ENCODE assay signal across 27 cellular contexts in genomic region chr6:42947950-42948349, GRCh38. TPM values are rescaled to one million over a fixed set of nuclear protein-coding genes. Genes with fewer than 3 reads are reported as not detected.
"Had no signal": no experiment of that assay in that cellular context is flagged by ENCODE, and none has a peak within 500 bp of the region (broad histone marks: within the 10 kb centered on the region; RNA-seq: fewer than 3 reads in every experiment).

No MANE protein-coding gene starts in this region.

- H3K4me3 Mint-ChIP-seq: brain; dendritic cell treated with granulocyte-macrophage colony-stimulating factor and Interleukin-4, amounts not matched to agents 40 ng/mL and 50 ng/mL, for 4 days; nephron had no signal

- ATAC-seq: gastrocnemius medialis, upper lobe of right lung had no signal

- H3K4me1 ChIP-seq: gastrocnemius medialis, upper lobe of right lung had no signal

- H3K27me3 Mint-ChIP-seq: brain; dendritic cell treated with granulocyte-macrophage colony-stimulating factor and Interleukin-4, amounts not matched to agents 40 ng/mL and 50 ng/mL, for 4 days had no signal

- H3K9me3 ChIP-seq: gastrocnemius medialis, sigmoid colon, upper lobe of right lung had no signal

- FAIRE-seq: endometrium, TTC549 had no signal

- H3K27ac ChIP-seq: gastrocnemius medialis, upper lobe of right lung, WERI-Rb-1 had no signal

- H3K4me3 ChIP-seq: gastrocnemius medialis, sigmoid colon, smooth muscle cell, upper lobe of right lung had no signal

- H3K9me3 Mint-ChIP-seq: dendritic cell treated with granulocyte-macrophage colony-stimulating factor and Interleukin-4, amounts not matched to agents 40 ng/mL and 50 ng/mL, for 4 days; nephron had no signal

- H3K27ac Mint-ChIP-seq: dendritic cell treated with granulocyte-macrophage colony-stimulating factor and Interleukin-4, amounts not matched to agents 40 ng/mL and 50 ng/mL, for 4 days; nephron had no signal

- H3K4me1 Mint-ChIP-seq: brain, nephron had no signal

- DNase-seq: activated CD4-positive, alpha-beta T cell treated with anti-CD3 and anti-CD28 coated beads for 1 hour; activated CD4-positive, alpha-beta T cell treated with anti-CD3 and anti-CD28 coated beads, Interleukin-2, amount 50 U/mL, for 4 hours; activated naive CD4-positive, alpha-beta T cell treated with Interleukin-2 at 50 U/mL for 16 hours; activated T-cell treated with anti-CD3 and anti-CD28 coated beads, Interleukin-2, amount 50 U/mL, for 48 hours; effector CD4-positive, alpha-beta T cell; erythroblast; gastrocnemius medialis; head of caudate nucleus; hypothalamus; mesenchymal stem cell; sigmoid colon; stimulated activated CD4-positive, alpha-beta T cell treated with anti-CD3 and anti-CD28 coated beads, Interleukin-2, amount 100 ng/mL, for 48 hours; stimulated activated CD8-positive, alpha-beta memory T cell treated with anti-CD3 and anti-CD28 coated beads, Interleukin-4, amount 100 ng/mL, for 48 hours; stimulated activated naive CD4-positive, alpha-beta T cell; T-helper 1 cell; upper lobe of right lung; WERI-Rb-1 had no signal

- H3K27me3 ChIP-seq: gastrocnemius medialis, sigmoid colon, upper lobe of right lung had no signal

- H3K4me2 ChIP-seq: smooth muscle cell had no signal

- H3K36me3 ChIP-seq: gastrocnemius medialis had no signal

RNA-seq across cellular contexts. Expression of gene GNMT, which starts 12.6 kb away (rescaled TPM):
- total RNA-seq: myocyte, smooth muscle cell had no signal
- polyA plus RNA-seq: smooth muscle cell had no signal

RNA-seq across cellular contexts. Expression of gene PTCRA, which starts 32.1 kb away (rescaled TPM):
- total RNA-seq: cardiac septum, gastrocnemius medialis, lower leg skin, myocyte, renal cortical epithelial cell, sigmoid colon, smooth muscle cell had no signal
- polyA plus RNA-seq: smooth muscle cell had no signal
